In genomic region chr9:79952401-79952800, GRCh38 we compare ENCODE assay signal across 18 cellular contexts.
"Had no signal": no experiment of that assay in that cellular context is flagged by ENCODE, and none has a peak within 500 bp of the region (broad histone marks: within the 10 kb centered on the region; RNA-seq: fewer than 3 reads in every experiment).

No MANE protein-coding gene starts in this region.

- H3K36me3 ChIP-seq: breast epithelium had no signal

- H3K27ac ChIP-seq: breast epithelium had no signal

- DNase-seq: activated CD4-positive, alpha-beta T cell treated with anti-CD3 and anti-CD28 coated beads for 48 hours; activated CD8-positive, alpha-beta memory T cell treated with anti-CD3 and anti-CD28 coated beads, Interleukin-2, amount 50 U/mL, for 4 hours; activated CD8-positive, alpha-beta T cell treated with anti-CD3 and anti-CD28 coated beads for 36 hours; activated gamma-delta T cell; activated T-cell treated with anti-CD3 and anti-CD28 coated beads, Interleukin-2, amount 50 U/mL, for 72 hours; amygdala; effector memory CD8-positive, alpha-beta T cell; hypothalamus; kidney glomerular epithelial cell; mesenchymal stem cell; posterior cingulate gyrus; retina; stimulated activated CD4-positive, alpha-beta T cell treated with anti-CD3 and anti-CD28 coated beads, Interleukin-4, amount 100 ng/mL, for 1 hour; stimulated activated naive B cell treated with anti-CD40 and anti-IgM and Interleukin-4, amounts not matched to agents 10 μg/mL and 1 μg/mL and 100 μg/mL, for 72 hours; substantia nigra; SW 1271; trophoblast cell had no signal

- H3K4me3 ChIP-seq: breast epithelium had no signal

- H3K4me1 ChIP-seq: breast epithelium had no signal

- H3K27me3 ChIP-seq: breast epithelium had no signal
